1 cellular context compared by ENCODE assay signal in genomic region chr9:136399176-136400037, GRCh38.
TF ChIP-seq lines count a peak whose summit lies in the region.

No MANE protein-coding gene starts in this region.

TF ChIP-seq in HEK293, 187 proteins besides CTCF, POLR2A, EP300 and RAD21 (continued from another document):
- TF ChIP-seq ZBTB44 (tag by site-specific recombination; IDR thresholded peaks at IDR 0.05) (no peak), ZNF626 (tag by site-specific recombination; IDR thresholded peaks at IDR 0.05) (no peak), TCF7L2 (IDR thresholded peaks at IDR 0.05; ENCODE audit: borderline replicate concordance, low read depth, low read length) (no peak), PRDM2 (tag by site-specific recombination; IDR thresholded peaks at IDR 0.05; ENCODE audit: borderline replicate concordance) (no peak), ZNF677 (tag by site-specific recombination; IDR thresholded peaks at IDR 0.05) (peak; percentile 57; the same call in 1 of the 2 replicates), ZNF335 (tag by site-specific recombination; conservative IDR thresholded peaks at IDR 0.05) (peak; percentile 89), ZBTB7A (tag by site-specific recombination; IDR thresholded peaks at IDR 0.05; ENCODE audit: low read depth) (peak; percentile 43; the same call in 1 of the 2 replicates), ZNF157 (tag by site-specific recombination; IDR thresholded peaks at IDR 0.05) (no peak), KLF8 (tag by site-specific recombination; IDR thresholded peaks at IDR 0.05) (no peak), ZNF274 (IDR thresholded peaks at IDR 0.05; ENCODE audit: low read length) (no peak), ZNF274 (tag by site-specific recombination; IDR thresholded peaks at IDR 0.05; ENCODE audit: borderline replicate concordance) (no peak), ZNF843 (tag by site-specific recombination; IDR thresholded peaks at IDR 0.05) (no peak)
- TF ChIP-seq, protein P1, sequence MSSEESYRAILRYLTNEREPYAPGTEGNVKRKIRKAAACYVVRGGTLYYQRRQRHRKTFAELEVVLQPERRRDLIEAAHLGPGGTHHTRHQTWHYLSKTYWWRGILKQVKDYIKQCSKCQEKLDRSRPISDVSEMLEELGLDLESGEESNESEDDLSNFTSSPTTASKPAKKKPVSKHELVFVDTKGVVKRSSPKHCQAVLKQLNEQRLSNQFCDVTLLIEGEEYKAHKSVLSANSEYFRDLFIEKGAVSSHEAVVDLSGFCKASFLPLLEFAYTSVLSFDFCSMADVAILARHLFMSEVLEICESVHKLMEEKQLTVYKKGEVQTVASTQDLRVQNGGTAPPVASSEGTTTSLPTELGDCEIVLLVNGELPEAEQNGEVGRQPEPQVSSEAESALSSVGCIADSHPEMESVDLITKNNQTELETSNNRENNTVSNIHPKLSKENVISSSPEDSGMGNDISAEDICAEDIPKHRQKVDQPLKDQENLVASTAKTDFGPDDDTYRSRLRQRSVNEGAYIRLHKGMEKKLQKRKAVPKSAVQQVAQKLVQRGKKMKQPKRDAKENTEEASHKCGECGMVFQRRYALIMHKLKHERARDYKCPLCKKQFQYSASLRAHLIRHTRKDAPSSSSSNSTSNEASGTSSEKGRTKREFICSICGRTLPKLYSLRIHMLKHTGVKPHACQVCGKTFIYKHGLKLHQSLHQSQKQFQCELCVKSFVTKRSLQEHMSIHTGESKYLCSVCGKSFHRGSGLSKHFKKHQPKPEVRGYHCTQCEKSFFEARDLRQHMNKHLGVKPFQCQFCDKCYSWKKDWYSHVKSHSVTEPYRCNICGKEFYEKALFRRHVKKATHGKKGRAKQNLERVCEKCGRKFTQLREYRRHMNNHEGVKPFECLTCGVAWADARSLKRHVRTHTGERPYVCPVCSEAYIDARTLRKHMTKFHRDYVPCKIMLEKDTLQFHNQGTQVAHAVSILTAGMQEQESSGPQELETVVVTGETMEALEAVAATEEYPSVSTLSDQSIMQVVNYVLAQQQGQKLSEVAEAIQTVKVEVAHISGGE (tag by site-specific recombination; conservative IDR thresholded peaks at IDR 0.05; ENCODE audit: low read depth) = no peak
- TF ChIP-seq, protein P2, sequence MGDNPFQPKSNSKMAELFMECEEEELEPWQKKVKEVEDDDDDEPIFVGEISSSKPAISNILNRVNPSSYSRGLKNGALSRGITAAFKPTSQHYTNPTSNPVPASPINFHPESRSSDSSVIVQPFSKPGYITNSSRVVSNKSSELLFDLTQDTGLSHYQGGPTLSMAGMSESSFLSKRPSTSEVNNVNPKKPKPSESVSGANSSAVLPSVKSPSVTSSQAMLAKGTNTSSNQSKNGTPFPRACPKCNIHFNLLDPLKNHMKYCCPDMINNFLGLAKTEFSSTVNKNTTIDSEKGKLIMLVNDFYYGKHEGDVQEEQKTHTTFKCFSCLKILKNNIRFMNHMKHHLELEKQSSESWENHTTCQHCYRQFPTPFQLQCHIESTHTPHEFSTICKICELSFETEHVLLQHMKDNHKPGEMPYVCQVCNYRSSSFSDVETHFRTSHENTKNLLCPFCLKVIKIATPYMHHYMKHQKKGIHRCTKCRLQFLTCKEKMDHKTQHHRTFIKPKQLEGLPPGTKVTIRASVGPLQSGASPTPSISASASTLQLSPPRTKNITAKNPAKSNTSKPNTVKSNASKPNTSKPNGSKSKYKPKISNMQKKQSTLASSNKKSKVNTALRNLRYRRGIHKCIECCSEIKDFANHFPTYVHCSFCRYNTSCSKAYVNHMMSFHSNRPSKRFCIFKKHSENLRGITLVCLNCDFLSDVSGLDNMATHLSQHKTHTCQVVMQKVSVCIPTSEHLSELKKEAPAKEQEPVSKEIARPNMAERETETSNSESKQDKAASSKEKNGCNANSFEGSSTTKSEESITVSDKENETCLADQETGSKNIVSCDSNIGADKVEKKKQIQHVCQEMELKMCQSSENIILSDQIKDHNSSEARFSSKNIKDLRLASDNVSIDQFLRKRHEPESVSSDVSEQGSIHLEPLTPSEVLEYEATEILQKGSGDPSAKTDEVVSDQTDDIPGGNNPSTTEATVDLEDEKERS (tag by site-specific recombination; IDR thresholded peaks at IDR 0.05) = no peak
